ENCODE assay signal across 17 cellular contexts in the genomic region with DNA sequence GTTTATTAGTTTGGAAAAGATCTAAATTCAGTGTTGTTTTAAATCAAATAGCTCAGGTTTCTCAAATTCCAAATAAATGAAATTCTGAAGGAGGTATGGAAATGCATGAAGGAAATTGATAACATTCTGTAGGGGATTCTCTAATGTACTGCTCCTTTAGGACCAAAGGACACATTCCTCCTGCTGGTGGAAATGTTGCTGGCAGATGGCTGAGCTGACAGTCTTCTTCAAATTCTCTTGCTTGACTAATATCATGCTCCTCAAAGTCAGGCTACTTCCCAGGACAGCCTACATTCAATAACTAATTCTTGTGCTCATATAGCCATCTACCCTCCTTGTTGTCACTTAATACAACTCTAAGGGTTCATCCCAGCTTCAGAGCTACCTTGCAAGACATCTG.
DNase-seq lines count a peak whose midpoint lies in the region; ATAC-seq, FAIRE-seq and TF ChIP-seq lines count a peak whose summit lies in the region.
"Had no signal": no experiment of that assay in that cellular context is flagged by ENCODE, and none has a peak within 500 bp of the region (broad histone marks: within the 10 kb centered on the region; RNA-seq: fewer than 3 reads in every experiment).

No MANE protein-coding gene starts in this region.

- H3K36me3 ChIP-seq in Karpas-422 (ENCODE audit: insufficient read depth, low read length) = no peaks in the 10 kb centered on the region
- H3K36me3 ChIP-seq in GM12878 (ENCODE audit: control insufficient read depth in 2 of 2, insufficient read depth in 2 of 2, low read length in 1 of 2) = no peaks in the 10 kb centered on the region
- H3K36me3 ChIP-seq in smooth muscle cell (ENCODE audit: low read depth) = no peaks in the 10 kb centered on the region

- SMC1A ChIA-PET in GM12878 (lab: Charles Lee; ENCODE audit: uncharacterized antibody, unreplicated experiment) = interaction anchor here (0.6 to 1.0 kb wide), 4 partner anchors 8 to 79 kb away, joined by 3 to 4 read pairs (median 3); no protein-coding TSS in a partner anchor

- no peaks in the 10 kb centered on the region for H3K79me2 ChIP-seq in Karpas-422 (ENCODE audit: low read length)
- H3K79me2 ChIP-seq in GM12878 (ENCODE audit: control insufficient read depth, insufficient read depth, low read length) = no peaks in the 10 kb centered on the region
- H3K79me2 ChIP-seq in smooth muscle cell (ENCODE audit: low read depth) = no peaks in the 10 kb centered on the region

- H3K27ac ChIP-seq in Karpas-422 (ENCODE audit: low read length) (no peak overlapping the region), GM12878 (ENCODE audit: control insufficient read depth, insufficient read depth) (no peak overlapping the region), smooth muscle cell (ENCODE audit: low read depth) (no peak overlapping the region)

- FAIRE-seq in GM12878 (lab: Jason Lieb, UNC) = peak; percentile 18
- FAIRE-seq: D721Med had no signal

- H3K9ac ChIP-seq in Karpas-422 (ENCODE audit: low read length) = no peak overlapping the region
- H3K9ac ChIP-seq in GM12878 (ENCODE audit: control insufficient read depth, insufficient read depth, low read length) = no peak overlapping the region
- no peak overlapping the region for H3K9ac ChIP-seq in smooth muscle cell (ENCODE audit: low read depth)
- H3K9ac ChIP-seq: SK-N-SH had no signal

- no peaks in the 10 kb centered on the region for H3K9me2 ChIP-seq in Karpas-422 (replicated peaks; ENCODE audit: insufficient read depth, low read length)
- H3K9me2 ChIP-seq: SK-N-SH had no signal

- H2AFZ ChIP-seq in Karpas-422 (ENCODE audit: low read length) (0 out of 2 replicates have a peak overlapping the region, but pooled peaks have one; percentile 26), GM12878 (ENCODE audit: control insufficient read depth, low read depth, low read length) (no peak overlapping the region), smooth muscle cell (ENCODE audit: low read depth) (peak overlapping the region; percentile 27)

- in situ Hi-C loops in GM12878 (cut with MboI) = no loop called here

- H3K27me3 ChIP-seq in Karpas-422 (ENCODE audit: low read length) (no peaks in the 10 kb centered on the region), GM12878 (replicated peaks in 1 of 2; ENCODE audit: control insufficient read depth in 2 of 2, insufficient read depth in 2 of 2, low read length in 1 of 2) (no peaks in the 10 kb centered on the region), smooth muscle cell (ENCODE audit: low read depth) (no peaks in the 10 kb centered on the region)

- TF ChIP-seq EP300 in GM12878 (IDR thresholded peaks at IDR 0.05; ENCODE audit: borderline replicate concordance in 1 of 2, control insufficient read depth in 1 of 2, low read depth in 2 of 2, low read length in 2 of 2) = no peak

- H3K4me3 ChIP-seq in Karpas-422 (ENCODE audit: low read length) (no peak overlapping the region), GM12878 (no peak overlapping the region), smooth muscle cell (no peak overlapping the region)

- no peak for TF ChIP-seq POLR2A in GM12878 (IDR thresholded peaks at IDR 0.05; ENCODE audit: low read depth, low read length)

- no TSS peak for BruUV-seq in GM12878 (replicated peaks; lab: Mats Ljungman, UMichigan)

- RAD21 ChIA-PET in GM12878 (lab: Charles Lee; ENCODE audit: unreplicated experiment) = no interaction called here

- H4K20me1 ChIP-seq in Karpas-422 (ENCODE audit: insufficient read depth, low read depth, low read length) (no peaks in the 10 kb centered on the region), GM12878 (ENCODE audit: control insufficient read depth, insufficient read depth) (no peaks in the 10 kb centered on the region), smooth muscle cell (ENCODE audit: low read depth) (no peaks in the 10 kb centered on the region)

- DNase-seq in Karpas-422 = no peak
- DNase-seq in GM12878 (ENCODE audit: low read depth, low spot score) = no peak
- DNase-seq in iPS-NIHi7 (ENCODE audit: extremely low spot score) = peak; percentile 16
- DNase-seq in smooth muscle cell (lab: John Stamatoyannopoulos, UW; ENCODE audit: unreplicated experiment) = no peak
- no peak for DNase-seq in activated CD4-positive, alpha-beta T cell treated with anti-CD3 and anti-CD28 coated beads, Interleukin-2, amount 50 U/mL, for 1 hour
- DNase-seq: C1 segment of cervical spinal cord; CD8-positive, alpha-beta memory T cell; DMS79 treated with DMSO at 0.1 percent for 48 hours; NCI-H1092 treated with DMSO at 0.1 percent for 48 hours; NCI-H2081 treated with DMSO at 0.1 percent for 48 hours; NCI-H748 treated with DMSO at 0.1 percent for 48 hours; SHP77; SK-N-SH had no signal

- POLR2A ChIA-PET in GM12878 (lab: Charles Lee) = no interaction called here

- CTCF ChIA-PET in GM12878 (lab: Yijun Ruan, JAX) = interaction anchor here (0.7 to 0.9 kb wide), 2 partner anchors 12 to 77 kb away, joined by 3 read pairs; no protein-coding TSS in a partner anchor

- ATAC-seq in GM12878 (no peak), HG02798 (IDR thresholded peaks at IDR 0.05; ENCODE audit: poor library complexity, unreplicated experiment) (no peak), GM21390 (IDR thresholded peaks at IDR 0.05; ENCODE audit: unreplicated experiment) (no peak)
- ATAC-seq: HCT116 had no signal

- no peak for TF ChIP-seq CTCF in GM12878 (IDR thresholded peaks at IDR 0.05 in 2 of 3, conservative IDR thresholded peaks at IDR 0.05 in 1 of 3; ENCODE audit: control insufficient read depth in 2 of 3, extremely low read depth in 1 of 3, insufficient read depth in 1 of 3, low read depth in 3 of 3, low read length in 3 of 3)
- no peak for TF ChIP-seq CTCF in smooth muscle cell (IDR thresholded peaks at IDR 0.05; ENCODE audit: borderline replicate concordance, insufficient read depth, poor library complexity, severe bottlenecking)

- H3K4me1 ChIP-seq in Karpas-422 (ENCODE audit: low read length) = no peaks in the 10 kb centered on the region
- no peaks in the 10 kb centered on the region for H3K4me1 ChIP-seq in GM12878 (ENCODE audit: control insufficient read depth, insufficient read depth, low read length)
- no peaks in the 10 kb centered on the region for H3K4me1 ChIP-seq in smooth muscle cell (ENCODE audit: low read depth)

- intact Hi-C loops in GM12878 (cut with micrococcal nuclease; ENCODE audit: unreplicated experiment) = no loop called here

- TF ChIP-seq RAD21 in GM12878 (IDR thresholded peaks at IDR 0.05; ENCODE audit: insufficient read depth, low read depth, low read length) = no peak

- no peaks in the 10 kb centered on the region for H3K9me3 ChIP-seq in Karpas-422 (ENCODE audit: low read length)
- H3K9me3 ChIP-seq in GM12878 (replicated peaks; ENCODE audit: control insufficient read depth, insufficient read depth, low read length) = no peaks in the 10 kb centered on the region
- H3K9me3 ChIP-seq in smooth muscle cell (replicated peaks; ENCODE audit: low read depth) = no peaks in the 10 kb centered on the region
- H3K9me3 ChIP-seq: SK-N-SH had no signal

- H3K4me2 ChIP-seq in Karpas-422 (ENCODE audit: low read depth, low read length, poor library complexity, severe bottlenecking) = no peak overlapping the region
- H3K4me2 ChIP-seq in GM12878 (ENCODE audit: control insufficient read depth, insufficient read depth) = no peak overlapping the region
- no peak overlapping the region for H3K4me2 ChIP-seq in smooth muscle cell
- H3K4me2 ChIP-seq: SK-N-SH had no signal

- H3F3A ChIP-seq in smooth muscle cell (ENCODE audit: low read depth) = no peaks in the 10 kb centered on the region

TF ChIP-seq in GM12878, 131 proteins besides CTCF, POLR2A, EP300 and RAD21:
- TF ChIP-seq GATAD2B (conservative IDR thresholded peaks at IDR 0.05; ENCODE audit: low read depth) (no peak), MTA3 (IDR thresholded peaks at IDR 0.05; ENCODE audit: borderline replicate concordance, low read length) (no peak), BCL11A (IDR thresholded peaks at IDR 0.05; ENCODE audit: low read depth, low read length) (no peak)
- TF ChIP-seq, protein P1, sequence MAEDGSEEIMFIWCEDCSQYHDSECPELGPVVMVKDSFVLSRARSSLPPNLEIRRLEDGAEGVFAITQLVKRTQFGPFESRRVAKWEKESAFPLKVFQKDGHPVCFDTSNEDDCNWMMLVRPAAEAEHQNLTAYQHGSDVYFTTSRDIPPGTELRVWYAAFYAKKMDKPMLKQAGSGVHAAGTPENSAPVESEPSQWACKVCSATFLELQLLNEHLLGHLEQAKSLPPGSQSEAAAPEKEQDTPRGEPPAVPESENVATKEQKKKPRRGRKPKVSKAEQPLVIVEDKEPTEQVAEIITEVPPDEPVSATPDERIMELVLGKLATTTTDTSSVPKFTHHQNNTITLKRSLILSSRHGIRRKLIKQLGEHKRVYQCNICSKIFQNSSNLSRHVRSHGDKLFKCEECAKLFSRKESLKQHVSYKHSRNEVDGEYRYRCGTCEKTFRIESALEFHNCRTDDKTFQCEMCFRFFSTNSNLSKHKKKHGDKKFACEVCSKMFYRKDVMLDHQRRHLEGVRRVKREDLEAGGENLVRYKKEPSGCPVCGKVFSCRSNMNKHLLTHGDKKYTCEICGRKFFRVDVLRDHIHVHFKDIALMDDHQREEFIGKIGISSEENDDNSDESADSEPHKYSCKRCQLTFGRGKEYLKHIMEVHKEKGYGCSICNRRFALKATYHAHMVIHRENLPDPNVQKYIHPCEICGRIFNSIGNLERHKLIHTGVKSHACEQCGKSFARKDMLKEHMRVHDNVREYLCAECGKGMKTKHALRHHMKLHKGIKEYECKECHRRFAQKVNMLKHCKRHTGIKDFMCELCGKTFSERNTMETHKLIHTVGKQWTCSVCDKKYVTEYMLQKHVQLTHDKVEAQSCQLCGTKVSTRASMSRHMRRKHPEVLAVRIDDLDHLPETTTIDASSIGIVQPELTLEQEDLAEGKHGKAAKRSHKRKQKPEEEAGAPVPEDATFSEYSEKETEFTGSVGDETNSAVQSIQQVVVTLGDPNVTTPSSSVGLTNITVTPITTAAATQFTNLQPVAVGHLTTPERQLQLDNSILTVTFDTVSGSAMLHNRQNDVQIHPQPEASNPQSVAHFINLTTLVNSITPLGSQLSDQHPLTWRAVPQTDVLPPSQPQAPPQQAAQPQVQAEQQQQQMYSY (CRISPR knock-in tag; IDR thresholded peaks at IDR 0.05) = no peak
TF ChIP-seq in GM12878: peak in this region for 0.
